Comparison of ENCODE assay signal across 8 cellular contexts in genomic region chr20:44190197-44190852, GRCh38. TPM values are rescaled to one million over a fixed set of nuclear protein-coding genes. Genes with fewer than 3 reads are reported as not detected.
DNase-seq lines count a peak whose midpoint lies in the region; ATAC-seq and TF ChIP-seq lines count a peak whose summit lies in the region.
"Not testable (repeated sequence)": the region's sequence is repeated elsewhere in the genome, so short reads cannot be mapped to it uniquely, and the experiment has no call there.

No MANE protein-coding gene starts in this region.

- peaks cover 5 to 40% (median 17%) of the 10 kb centered on the region in 6 donors for H3K4me1 ChIP-seq in spleen

- not testable (repeated sequence) for H3K27ac Mint-ChIP-seq in effector memory CD8-positive, alpha-beta T cell

- not testable (repeated sequence) for H3K4me1 Mint-ChIP-seq in effector memory CD8-positive, alpha-beta T cell (ENCODE audit: low read depth in 2 of 2)

- not testable (repeated sequence) for H3K9me3 Mint-ChIP-seq in effector memory CD8-positive, alpha-beta T cell

- TF ChIP-seq POLR2A in spleen (IDR thresholded peaks at IDR 0.05), result not testable (repeated sequence)

- 28 to 33% (median 29%) methylated on average over 15 of the region's 15 CpGs for WGBS in spleen, 5 donors

- intact Hi-C loops in spleen (cut with DNase I; ENCODE audit: low total_unique reads), result not testable (repeated sequence)

- H3K9me3 ChIP-seq in spleen, result not testable (repeated sequence)

- H3K27me3 Mint-ChIP-seq in effector memory CD8-positive, alpha-beta T cell, result peaks cover 36 to 39% of the 10 kb centered on the region in 2 donors

- peaks cover 10% of the 10 kb centered on the region for H3K36me3 Mint-ChIP-seq in effector memory CD8-positive, alpha-beta T cell (ENCODE audit: insufficient read depth)

- H3K27me3 ChIP-seq in spleen (replicated peaks in 1 of 7), result peaks cover 0 to 37% (median 24%) of the 10 kb centered on the region in 7 donors

- H3K36me3 ChIP-seq in spleen, result not testable (repeated sequence)

- H3K27ac ChIP-seq in spleen, result not testable (repeated sequence)

- peak; percentile 71 for DNase-seq in Ammon's horn (ENCODE audit: low spot score)
- DNase-seq in GM19238 (ENCODE audit: insufficient read length, low spot score), result peak; percentile 53
- peak; percentile 31 for DNase-seq in NCI-H1694 (lab: John Stamatoyannopoulos, UW)
- peak; percentile 34 for DNase-seq in SHP77 treated with DMSO at 0.1 percent for 48 hours (lab: John Stamatoyannopoulos, UW)
- peak; percentile 40 for DNase-seq in activated T-cell treated with anti-CD3 and anti-CD28 coated beads for 24 hours (ENCODE audit: low read depth)
- peak; percentile 33 to 50 (median 33) for DNase-seq in effector memory CD8-positive, alpha-beta T cell
- peak; percentile 92 for DNase-seq in left kidney (ENCODE audit: low read depth, low spot score)
- not testable (repeated sequence) for DNase-seq in spleen

- H3K4me3 ChIP-seq in spleen, result not testable (repeated sequence)

- peak; percentile 50 for ATAC-seq in effector memory CD8-positive, alpha-beta T cell (replicated peaks)

- H3K4me3 Mint-ChIP-seq in effector memory CD8-positive, alpha-beta T cell, result not testable (repeated sequence)

- TF ChIP-seq CTCF in spleen (IDR thresholded peaks at IDR 0.05 in 8 of 11, conservative IDR thresholded peaks at IDR 0.05 in 3 of 11), result peak; percentile 37 to 76 (median 67)

RNA-seq across cellular contexts. Expression of gene JPH2, which starts 3.3 kb away (rescaled TPM):
- total RNA-seq in spleen, result 1 to 10 TPM; 1.0 to 4.4 (median 1.3) TPM
- polyA plus RNA-seq in spleen, result 1 to 10 TPM in 1 of 3 donors, under 1 TPM in 2; 0.50 to 2.7 (median 0.76) TPM

RNA-seq across cellular contexts. Expression of gene OSER1, which starts 20.2 kb away (rescaled TPM):
- total RNA-seq in spleen, result 10 to 100 TPM; 28.5 to 42.0 (median 36.1) TPM
- polyA plus RNA-seq in spleen, result 10 to 100 TPM; 36.9 to 47.0 (median 40.6) TPM

RNA-seq across cellular contexts. Expression of gene GDAP1L1, which starts 56.8 kb away (rescaled TPM):
- not detected for total RNA-seq in spleen
- polyA plus RNA-seq in spleen, result not detected
